1 cellular context compared by ENCODE assay signal in genomic region chr9:130453487-130453886, GRCh38.
TF ChIP-seq lines count a peak whose summit lies in the region.

No MANE protein-coding gene starts in this region.

TF ChIP-seq in HEK293, 187 proteins besides CTCF, POLR2A, EP300 and RAD21 (continued from another document):
- no peak for TF ChIP-seq ZNF701 (tag by site-specific recombination; IDR thresholded peaks at IDR 0.05)
- no peak for TF ChIP-seq ZNF76 (tag by site-specific recombination; IDR thresholded peaks at IDR 0.05; ENCODE audit: borderline replicate concordance, low read depth)
- no peak for TF ChIP-seq ZNF48 (tag by site-specific recombination; IDR thresholded peaks at IDR 0.05)
- TF ChIP-seq ZBTB11 (tag by site-specific recombination; conservative IDR thresholded peaks at IDR 0.05; ENCODE audit: low read depth): no peak
- peak; percentile 99 for TF ChIP-seq ZIC2 (tag by site-specific recombination; IDR thresholded peaks at IDR 0.05)
- TF ChIP-seq KLF1 (tag by site-specific recombination; IDR thresholded peaks at IDR 0.05): no peak
- TF ChIP-seq WT1 (tag by site-specific recombination; IDR thresholded peaks at IDR 0.05): peak; percentile 47; the same call in 1 of the 2 replicates
- no peak for TF ChIP-seq ZNF350 (tag by site-specific recombination; IDR thresholded peaks at IDR 0.05)
- TF ChIP-seq ZBTB26 (tag by site-specific recombination; optimal IDR thresholded peaks at IDR 0.05): no peak
- TF ChIP-seq ZBTB8A (tag by site-specific recombination; IDR thresholded peaks at IDR 0.05): peak; percentile 19; the same call in 1 of the 2 replicates
- no peak for TF ChIP-seq KLF17 (tag by site-specific recombination; IDR thresholded peaks at IDR 0.05)
- no peak for TF ChIP-seq ELK4 (IDR thresholded peaks at IDR 0.05; ENCODE audit: borderline replicate concordance, low read depth, low read length)
- TF ChIP-seq ZNF223 (tag by site-specific recombination; IDR thresholded peaks at IDR 0.05): no peak
- TF ChIP-seq ZNF658 (tag by site-specific recombination; IDR thresholded peaks at IDR 0.05): no peak
- no peak for TF ChIP-seq ZNF561 (tag by site-specific recombination; IDR thresholded peaks at IDR 0.05; ENCODE audit: borderline replicate concordance)
- no peak for TF ChIP-seq ZNF600 (tag by site-specific recombination; IDR thresholded peaks at IDR 0.05)
- no peak for TF ChIP-seq ZNF660 (tag by site-specific recombination; IDR thresholded peaks at IDR 0.05)
- no peak for TF ChIP-seq GLIS1 (tag by site-specific recombination; IDR thresholded peaks at IDR 0.05)
- TF ChIP-seq ZBTB21 (tag by site-specific recombination; IDR thresholded peaks at IDR 0.05): no peak
- peak; percentile 52 for TF ChIP-seq GLIS2 (tag by site-specific recombination; IDR thresholded peaks at IDR 0.05)
- TF ChIP-seq ZNF292 (tag by site-specific recombination; IDR thresholded peaks at IDR 0.05; ENCODE audit: borderline replicate concordance, low read depth): no peak
